In genomic region chr13:49062297-49062896, GRCh38 we compare ENCODE assay signal across 14 cellular contexts.
DNase-seq lines count a peak whose midpoint lies in the region; ATAC-seq, FAIRE-seq and TF ChIP-seq lines count a peak whose summit lies in the region.
"Had no signal": no experiment of that assay in that cellular context is flagged by ENCODE, and none has a peak within 500 bp of the region (broad histone marks: within the 10 kb centered on the region; RNA-seq: fewer than 3 reads in every experiment).

No MANE protein-coding gene starts in this region.

- H4K20me1 ChIP-seq in IMR-90 (ENCODE audit: insufficient read depth, low read length) (no peaks in the 10 kb centered on the region), PC-9 (ENCODE audit: insufficient read depth) (no peaks in the 10 kb centered on the region), endothelial cell of umbilical vein (replicated peaks; ENCODE audit: control insufficient read depth, extremely low read depth, insufficient read depth, low read length) (no peaks in the 10 kb centered on the region)

- H3K9ac ChIP-seq in IMR-90 (ENCODE audit: low read depth, low read length) (no peak overlapping the region), endothelial cell of umbilical vein (replicated peaks; ENCODE audit: extremely low read depth, insufficient read depth, low read length) (no peak overlapping the region)

- no peak overlapping the region; the same call in 1 of the 2 replicates for H3K18ac ChIP-seq in IMR-90 (ENCODE audit: low read depth, low read length)

- TF ChIP-seq RAD21 in IMR-90 (IDR thresholded peaks at IDR 0.05; ENCODE audit: low read length) = no peak

- H2BK15ac ChIP-seq in IMR-90 (ENCODE audit: low read depth, low read length) = no peak overlapping the region

- H3K36me3 ChIP-seq in IMR-90 (ENCODE audit: control insufficient read depth, insufficient read depth, low read length) = peaks cover 1% of the 10 kb centered on the region; the same call in 1 of the 2 replicates
- no peaks in the 10 kb centered on the region for H3K36me3 ChIP-seq in PC-9 (ENCODE audit: low read depth)
- no peaks in the 10 kb centered on the region for H3K36me3 ChIP-seq in endothelial cell of umbilical vein (ENCODE audit: control insufficient read depth in 2 of 2, extremely low read depth in 1 of 2, insufficient read depth in 2 of 2, low read length in 2 of 2)
- no peaks in the 10 kb centered on the region for H3K36me3 ChIP-seq in suprapubic skin
- H3K36me3 ChIP-seq: ascending aorta had no signal

- no peak overlapping the region; the same call in 1 of the 2 replicates for H4K5ac ChIP-seq in IMR-90 (ENCODE audit: low read depth, low read length)

- ATAC-seq in IMR-90 (ENCODE audit: low read depth) (0 out of 2 replicates have a peak, but pooled peaks have one; percentile 26), GM18907 (IDR thresholded peaks at IDR 0.05; ENCODE audit: unreplicated experiment) (no peak)
- ATAC-seq: HepG2, natural killer cell had no signal

- no peak overlapping the region for H3K56ac ChIP-seq in IMR-90 (ENCODE audit: extremely low read depth, insufficient read depth, low read length)

- no peaks in the 10 kb centered on the region for H3K79me2 ChIP-seq in PC-9 (ENCODE audit: low read depth)
- no peaks in the 10 kb centered on the region for H3K79me2 ChIP-seq in endothelial cell of umbilical vein (ENCODE audit: control insufficient read depth, insufficient read depth, low read length)

- TF ChIP-seq CTCF in IMR-90 (conservative IDR thresholded peaks at IDR 0.05; ENCODE audit: low read depth, low read length) (no peak), PC-9 (conservative IDR thresholded peaks at IDR 0.05) (no peak), endothelial cell of umbilical vein (IDR thresholded peaks at IDR 0.05; ENCODE audit: extremely low read depth in 1 of 2, insufficient read depth in 1 of 2, low read depth in 1 of 2, low read length in 2 of 2) (no peak), progenitor cell of endocrine pancreas (IDR thresholded peaks at IDR 0.05; ENCODE audit: unreplicated experiment) (no peak), suprapubic skin (IDR thresholded peaks at IDR 0.05) (no peak)

- no peak overlapping the region for H2AK9ac ChIP-seq in IMR-90 (replicated peaks; ENCODE audit: low read depth, low read length, poor library complexity)

- H3K27me3 ChIP-seq in IMR-90 (ENCODE audit: control insufficient read depth, insufficient read depth, low read length) (no peaks in the 10 kb centered on the region), PC-9 (ENCODE audit: insufficient read depth, low read depth) (no peaks in the 10 kb centered on the region), endothelial cell of umbilical vein (ENCODE audit: control insufficient read depth in 2 of 2, insufficient read depth in 2 of 2, low read length in 2 of 2) (no peaks in the 10 kb centered on the region), suprapubic skin (no peaks in the 10 kb centered on the region)
- H3K27me3 ChIP-seq: ascending aorta had no signal

- no peak overlapping the region; a peak in 1 of 4 replicates for H4K8ac ChIP-seq in IMR-90 (ENCODE audit: low read depth in 2 of 2, low read length in 2 of 2)

- BruUV-seq in IMR-90 (replicated peaks; lab: Mats Ljungman, UMichigan) (no TSS peak), PC-9 (replicated peaks; lab: Mats Ljungman, UMichigan) (no TSS peak), endothelial cell of umbilical vein (replicated peaks; lab: Mats Ljungman, UMichigan) (no TSS peak)

- TF ChIP-seq POLR2A in IMR-90 (IDR thresholded peaks at IDR 0.05; ENCODE audit: low read depth, low read length) = no peak
- no peak for TF ChIP-seq POLR2A in endothelial cell of umbilical vein (IDR thresholded peaks at IDR 0.05; ENCODE audit: low read depth, low read length)
- no peak for TF ChIP-seq POLR2A in suprapubic skin (IDR thresholded peaks at IDR 0.05)

- dilution Hi-C loops in IMR-90 (cut with HindIII; ENCODE audit: low sequenced_read_pairs, unreplicated experiment) (no loop called here), endothelial cell of umbilical vein (cut with MboI; ENCODE audit: extremely low pct_ligation_motif_present, low sequenced_read_pairs) (no loop called here)

- no peak overlapping the region for H2AK5ac ChIP-seq in IMR-90 (ENCODE audit: low read depth, low read length)

- peak overlapping the region; percentile 14 for H3K27ac Mint-ChIP-seq in progenitor cell of endocrine pancreas
- H3K27ac Mint-ChIP-seq: activated T-cell treated with anti-CD3 and anti-CD28 coated beads, Interleukin-2, amount 50 U/mL, for 24 hours had no signal

- H3K4me1 ChIP-seq in IMR-90 (ENCODE audit: control insufficient read depth, insufficient read depth, low read length) (peaks cover 3% of the 10 kb centered on the region; the same call in 1 of the 2 replicates), PC-9 (replicated peaks; ENCODE audit: insufficient read depth) (peaks cover 29% of the 10 kb centered on the region), endothelial cell of umbilical vein (ENCODE audit: control insufficient read depth, extremely low read depth, insufficient read depth, low read length) (peaks cover 22% of the 10 kb centered on the region), suprapubic skin (peaks cover 10% of the 10 kb centered on the region)

- peaks cover 18% of the 10 kb centered on the region; the same call in 1 of the 2 replicates for H3F3A ChIP-seq in PC-9 (ENCODE audit: insufficient read depth, low read depth)

- peak overlapping the region; percentile 46 for H2BK5ac ChIP-seq in IMR-90 (ENCODE audit: low read depth, low read length, poor library complexity, severe bottlenecking)

- H3K9me3 ChIP-seq in IMR-90 (ENCODE audit: control insufficient read depth, insufficient read depth, low read length) = no peaks in the 10 kb centered on the region
- no peaks in the 10 kb centered on the region for H3K9me3 ChIP-seq in PC-9 (ENCODE audit: insufficient read depth, low read depth)
- H3K9me3 ChIP-seq in endothelial cell of umbilical vein (replicated peaks; ENCODE audit: control insufficient read depth, insufficient read depth, low read length) = no peaks in the 10 kb centered on the region
- H3K9me3 ChIP-seq in suprapubic skin = no peaks in the 10 kb centered on the region
- H3K9me3 ChIP-seq: ascending aorta had no signal

- no peak overlapping the region for H3K23ac ChIP-seq in IMR-90 (ENCODE audit: low read depth, low read length)

- intact Hi-C loops in IMR-90 (cut with micrococcal nuclease) (no loop called here), PC-9 (cut with micrococcal nuclease; ENCODE audit: unreplicated experiment) (loop anchor here (2.0 kb wide), 2 partner anchors 36 to 176 kb away; no protein-coding TSS in a partner anchor), endothelial cell of umbilical vein (cut with micrococcal nuclease) (loop anchor here (5.0 kb wide), 1 partner anchor 35 kb away; no protein-coding TSS in a partner anchor)

- POLR2A ChIA-PET in IMR-90 (lab: Charles Lee; ENCODE audit: unreplicated experiment) = no interaction called here
- POLR2A ChIA-PET in PC-9 (lab: Charles Lee; ENCODE audit: unreplicated experiment) = no interaction called here
- POLR2A ChIA-PET in endothelial cell of umbilical vein (lab: Charles Lee) = no interaction called here

- no peak overlapping the region for H3K27ac ChIP-seq in IMR-90 (ENCODE audit: insufficient read depth, low read length)
- peak overlapping the region; percentile 58; the same call in 1 of the 2 replicates for H3K27ac ChIP-seq in PC-9
- no peak overlapping the region for H3K27ac ChIP-seq in endothelial cell of umbilical vein (ENCODE audit: insufficient read depth, low read depth, low read length)
- no peak overlapping the region for H3K27ac ChIP-seq in suprapubic skin
- H3K27ac ChIP-seq: ascending aorta had no signal

- in situ Hi-C loops in IMR-90 (cut with MboI; ENCODE audit: low sequenced_read_pairs) = no loop called here

- H3K4me2 ChIP-seq in IMR-90 (ENCODE audit: low read depth, low read length) = peak overlapping the region; percentile 73; the same call in 1 of the 2 replicates
- H3K4me2 ChIP-seq in PC-9 = peak overlapping the region; percentile 40
- peak overlapping the region; percentile 60 for H3K4me2 ChIP-seq in endothelial cell of umbilical vein (ENCODE audit: insufficient read depth, low read length)

- peaks cover 10% of the 10 kb centered on the region for H3K36me3 Mint-ChIP-seq in progenitor cell of endocrine pancreas (ENCODE audit: insufficient read depth)
- H3K36me3 Mint-ChIP-seq: natural killer cell had no signal

- H3K14ac ChIP-seq in IMR-90 (replicated peaks; ENCODE audit: low read depth, low read length) = no peak overlapping the region

- no peak for TF ChIP-seq EP300 in suprapubic skin (IDR thresholded peaks at IDR 0.05)

- H2AFZ ChIP-seq in IMR-90 (replicated peaks; ENCODE audit: low read length, poor library complexity) (no peak overlapping the region), PC-9 (no peak overlapping the region), endothelial cell of umbilical vein (ENCODE audit: low read depth, low read length) (no peak overlapping the region)

- H3K4me3 Mint-ChIP-seq in progenitor cell of endocrine pancreas (ENCODE audit: low read depth) = no peak overlapping the region
- H3K4me3 Mint-ChIP-seq: activated T-cell treated with anti-CD3 and anti-CD28 coated beads, Interleukin-2, amount 50 U/mL, for 24 hours; natural killer cell had no signal

- H2BK120ac ChIP-seq in IMR-90 (ENCODE audit: low read depth, low read length) = no peak overlapping the region

- H3K4me3 ChIP-seq in IMR-90 (ENCODE audit: insufficient read depth, low read depth, low read length) (no peak overlapping the region), PC-9 (no peak overlapping the region), endothelial cell of umbilical vein (replicated peaks in 1 of 3; ENCODE audit: insufficient read depth in 1 of 3, low read depth in 1 of 3, low read length in 3 of 3) (no peak overlapping the region), suprapubic skin (no peak overlapping the region)
- H3K4me3 ChIP-seq: ascending aorta, SK-N-MC had no signal

- H3K9me1 ChIP-seq in IMR-90 (ENCODE audit: insufficient read depth, low read length) = no peaks in the 10 kb centered on the region
- H3K9me1 ChIP-seq in endothelial cell of umbilical vein (replicated peaks; ENCODE audit: control insufficient read depth, extremely low read depth, insufficient read depth, low read length) = no peaks in the 10 kb centered on the region

- DNase-seq in IMR-90 = peak; percentile 15
- DNase-seq in PC-9 = peak in 1 of 2 experiments; percentile 61
- DNase-seq in endothelial cell of umbilical vein (ENCODE audit: low read depth, low spot score) = peak; percentile 75
- DNase-seq in progenitor cell of endocrine pancreas (ENCODE audit: low spot score, unreplicated experiment) = no peak
- no peak for DNase-seq in retina
- no peak for DNase-seq in suprapubic skin (ENCODE audit: low spot score in 2 of 2)
- DNase-seq: activated T-cell treated with anti-CD3 and anti-CD28 coated beads, Interleukin-2, amount 50 U/mL, for 24 hours; natural killer cell; NCI-H187; NCI-H748 treated with DMSO at 0.1 percent for 48 hours had no signal

- no peak overlapping the region for H2BK20ac ChIP-seq in IMR-90 (ENCODE audit: low read depth, low read length)

- no peak overlapping the region for H4K91ac ChIP-seq in IMR-90 (ENCODE audit: insufficient read depth, low read depth, low read length)

- no peaks in the 10 kb centered on the region for H3K9me2 ChIP-seq in PC-9 (ENCODE audit: insufficient read depth)

- H3K4ac ChIP-seq in IMR-90 (ENCODE audit: low read depth, low read length) = peak overlapping the region; percentile 27; the same call in 1 of the 2 replicates

- no peaks in the 10 kb centered on the region for H3K9me3 Mint-ChIP-seq in progenitor cell of endocrine pancreas (ENCODE audit: low read depth)
- H3K9me3 Mint-ChIP-seq: activated T-cell treated with anti-CD3 and anti-CD28 coated beads, Interleukin-2, amount 50 U/mL, for 24 hours; natural killer cell had no signal

- CTCF ChIA-PET in IMR-90 (lab: Yijun Ruan, JAX) = no interaction called here
- CTCF ChIA-PET in PC-9 (lab: Charles Lee) = interaction anchor here (0.7 kb wide), 1 partner anchor 311 kb away, joined by 3 read pairs; no protein-coding TSS in a partner anchor
- CTCF ChIA-PET in endothelial cell of umbilical vein (lab: Charles Lee) = interaction anchor here (1.3 kb wide), 1 partner anchor 25 kb away, joined by 4 read pairs; no protein-coding TSS in a partner anchor

- peak; percentile 71 for FAIRE-seq in endothelial cell of umbilical vein (lab: Jason Lieb, UNC)
- FAIRE-seq: HepG2 had no signal

- peaks cover 7% of the 10 kb centered on the region for H3K4me1 Mint-ChIP-seq in progenitor cell of endocrine pancreas (ENCODE audit: low read depth)

- no CpG with 5 or more reads among the region's 3 CpGs for WGBS in IMR-90 (ENCODE audit: extremely low coverage in 2 of 2, insufficient read length in 1 of 2), 2 experiments
- WGBS in suprapubic skin = 51% methylated on average over 3 of the region's 3 CpGs

- H3K27me3 Mint-ChIP-seq in progenitor cell of endocrine pancreas = no peaks in the 10 kb centered on the region
- H3K27me3 Mint-ChIP-seq: activated T-cell treated with anti-CD3 and anti-CD28 coated beads, Interleukin-2, amount 50 U/mL, for 24 hours had no signal

- peaks cover 22 to 41% of the 10 kb centered on the region in 2 experiments for H3K79me1 ChIP-seq in IMR-90 (ENCODE audit: low read depth in 1 of 2, low read length in 2 of 2)

Comparison
In these comparisons a context has a peak if more than half of its experiments do, and no peak if none do; other contexts are left out.
1. DNase-seq: peak in IMR-90 (single experiment) and endothelial cell of umbilical vein (single experiment); none in progenitor cell of endocrine pancreas (single experiment), retina (single experiment) and suprapubic skin (0 of 2).
2. Peak in every context shown above with its lines, with median percentiles within 50 percentile points of each other: H3K4me2 ChIP-seq.